In the genomic region with DNA sequence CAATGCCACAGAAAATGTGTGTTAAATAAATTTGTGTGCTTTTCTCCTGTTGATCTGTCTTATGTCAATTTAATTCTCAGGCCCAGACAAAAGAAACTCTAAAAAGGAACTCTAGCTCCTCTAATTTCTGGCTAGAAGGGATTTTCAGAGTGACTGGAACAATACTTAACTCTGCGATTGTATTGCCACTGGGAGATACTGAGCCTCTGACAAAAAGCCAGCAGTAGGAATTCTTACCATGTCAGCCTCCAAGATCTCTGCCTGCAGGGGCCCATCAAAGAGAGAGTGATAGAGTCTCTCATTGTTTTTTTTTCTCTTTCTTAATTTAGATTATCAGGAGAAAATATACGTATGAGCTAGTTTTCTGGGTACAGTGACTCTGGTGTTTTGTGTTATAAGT, we compare ENCODE assay signal across 1 cellular context.
TF ChIP-seq lines count a peak whose summit lies in the region.

No MANE protein-coding gene starts in this region.

TF ChIP-seq in K562, 482 proteins besides CTCF, POLR2A, EP300 and RAD21:
- TF ChIP-seq, protein P1, sequence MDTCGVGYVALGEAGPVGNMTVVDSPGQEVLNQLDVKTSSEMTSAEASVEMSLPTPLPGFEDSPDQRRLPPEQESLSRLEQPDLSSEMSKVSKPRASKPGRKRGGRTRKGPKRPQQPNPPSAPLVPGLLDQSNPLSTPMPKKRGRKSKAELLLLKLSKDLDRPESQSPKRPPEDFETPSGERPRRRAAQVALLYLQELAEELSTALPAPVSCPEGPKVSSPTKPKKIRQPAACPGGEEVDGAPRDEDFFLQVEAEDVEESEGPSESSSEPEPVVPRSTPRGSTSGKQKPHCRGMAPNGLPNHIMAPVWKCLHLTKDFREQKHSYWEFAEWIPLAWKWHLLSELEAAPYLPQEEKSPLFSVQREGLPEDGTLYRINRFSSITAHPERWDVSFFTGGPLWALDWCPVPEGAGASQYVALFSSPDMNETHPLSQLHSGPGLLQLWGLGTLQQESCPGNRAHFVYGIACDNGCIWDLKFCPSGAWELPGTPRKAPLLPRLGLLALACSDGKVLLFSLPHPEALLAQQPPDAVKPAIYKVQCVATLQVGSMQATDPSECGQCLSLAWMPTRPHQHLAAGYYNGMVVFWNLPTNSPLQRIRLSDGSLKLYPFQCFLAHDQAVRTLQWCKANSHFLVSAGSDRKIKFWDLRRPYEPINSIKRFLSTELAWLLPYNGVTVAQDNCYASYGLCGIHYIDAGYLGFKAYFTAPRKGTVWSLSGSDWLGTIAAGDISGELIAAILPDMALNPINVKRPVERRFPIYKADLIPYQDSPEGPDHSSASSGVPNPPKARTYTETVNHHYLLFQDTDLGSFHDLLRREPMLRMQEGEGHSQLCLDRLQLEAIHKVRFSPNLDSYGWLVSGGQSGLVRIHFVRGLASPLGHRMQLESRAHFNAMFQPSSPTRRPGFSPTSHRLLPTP (IDR thresholded peaks at IDR 0.05; ENCODE audit: borderline replicate concordance, extremely low read depth, insufficient read length), result no peak
- no peak for TF ChIP-seq PHF8 (IDR thresholded peaks at IDR 0.05; ENCODE audit: borderline replicate concordance, low read length)
- TF ChIP-seq, protein P2, sequence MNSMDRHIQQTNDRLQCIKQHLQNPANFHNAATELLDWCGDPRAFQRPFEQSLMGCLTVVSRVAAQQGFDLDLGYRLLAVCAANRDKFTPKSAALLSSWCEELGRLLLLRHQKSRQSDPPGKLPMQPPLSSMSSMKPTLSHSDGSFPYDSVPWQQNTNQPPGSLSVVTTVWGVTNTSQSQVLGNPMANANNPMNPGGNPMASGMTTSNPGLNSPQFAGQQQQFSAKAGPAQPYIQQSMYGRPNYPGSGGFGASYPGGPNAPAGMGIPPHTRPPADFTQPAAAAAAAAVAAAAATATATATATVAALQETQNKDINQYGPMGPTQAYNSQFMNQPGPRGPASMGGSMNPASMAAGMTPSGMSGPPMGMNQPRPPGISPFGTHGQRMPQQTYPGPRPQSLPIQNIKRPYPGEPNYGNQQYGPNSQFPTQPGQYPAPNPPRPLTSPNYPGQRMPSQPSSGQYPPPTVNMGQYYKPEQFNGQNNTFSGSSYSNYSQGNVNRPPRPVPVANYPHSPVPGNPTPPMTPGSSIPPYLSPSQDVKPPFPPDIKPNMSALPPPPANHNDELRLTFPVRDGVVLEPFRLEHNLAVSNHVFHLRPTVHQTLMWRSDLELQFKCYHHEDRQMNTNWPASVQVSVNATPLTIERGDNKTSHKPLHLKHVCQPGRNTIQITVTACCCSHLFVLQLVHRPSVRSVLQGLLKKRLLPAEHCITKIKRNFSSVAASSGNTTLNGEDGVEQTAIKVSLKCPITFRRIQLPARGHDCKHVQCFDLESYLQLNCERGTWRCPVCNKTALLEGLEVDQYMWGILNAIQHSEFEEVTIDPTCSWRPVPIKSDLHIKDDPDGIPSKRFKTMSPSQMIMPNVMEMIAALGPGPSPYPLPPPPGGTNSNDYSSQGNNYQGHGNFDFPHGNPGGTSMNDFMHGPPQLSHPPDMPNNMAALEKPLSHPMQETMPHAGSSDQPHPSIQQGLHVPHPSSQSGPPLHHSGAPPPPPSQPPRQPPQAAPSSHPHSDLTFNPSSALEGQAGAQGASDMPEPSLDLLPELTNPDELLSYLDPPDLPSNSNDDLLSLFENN (IDR thresholded peaks at IDR 0.05; ENCODE audit: low read depth in 2 of 2, low read length in 2 of 2), result no peak
- TF ChIP-seq TBP (optimal IDR thresholded peaks at IDR 0.05; ENCODE audit: low read depth, low read length), result no peak
- TF ChIP-seq KDM5B (IDR thresholded peaks at IDR 0.05; ENCODE audit: insufficient replicate concordance, low read depth, low read length), result no peak
- no peak for TF ChIP-seq TAF9B (IDR thresholded peaks at IDR 0.05; ENCODE audit: partially characterized antibody)
- no peak for TF ChIP-seq FOXJ2 (tag; IDR thresholded peaks at IDR 0.05)
